Comparison of ENCODE assay signal across 12 cellular contexts in the genomic region with DNA sequence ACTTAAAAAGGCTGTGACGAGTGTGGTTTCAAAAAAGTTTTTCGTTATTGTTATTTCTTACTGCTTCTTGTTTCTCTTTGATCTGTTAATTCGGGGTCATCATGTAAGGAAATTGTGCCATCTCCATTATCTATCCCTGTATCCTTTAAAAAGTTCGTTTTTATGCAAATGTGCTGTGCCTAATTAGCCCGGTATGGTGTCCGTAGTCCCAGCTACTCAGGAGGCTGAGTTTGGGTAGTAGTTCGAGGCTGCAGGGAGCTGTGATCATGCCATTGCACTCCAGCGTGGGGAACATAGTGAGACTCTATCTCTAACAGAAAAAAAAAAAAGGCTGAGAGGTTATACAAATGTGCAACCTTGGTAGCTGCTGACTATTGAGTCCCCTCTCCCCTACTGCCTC. TPM values are rescaled to one million over a fixed set of nuclear protein-coding genes. Genes with fewer than 3 reads are reported as not detected.
"Had no signal": no experiment of that assay in that cellular context is flagged by ENCODE, and none has a peak within 500 bp of the region (broad histone marks: within the 10 kb centered on the region; RNA-seq: fewer than 3 reads in every experiment).

No MANE protein-coding gene starts in this region.

- ATAC-seq: GM23338, HCT116 had no signal

- H3K4me2 ChIP-seq: GM23338 had no signal

- H2AFZ ChIP-seq: GM23248, GM23338 had no signal

- H3K27ac ChIP-seq: GM23248 had no signal

- H3K9me3 Mint-ChIP-seq: GM23338, H9, HFFc6 had no signal

- H3K4me3 Mint-ChIP-seq: GM23338, H9, HFFc6 had no signal

- FAIRE-seq: H1, H54 had no signal

- H3K27ac Mint-ChIP-seq: GM23338, H9, HFFc6 had no signal

- H3K36me3 ChIP-seq: HAP-1 had no signal

- H3K4me1 ChIP-seq: HAP-1 had no signal

- H3K4me3 ChIP-seq: GM23248, GM23338, HAP-1 had no signal

- H3K9ac ChIP-seq: GM23248 had no signal

- DNase-seq: GM23248, GOT3, H7, H9, HCEC 1CT, HFFc6 had no signal

- H3K9me3 ChIP-seq: HAP-1 had no signal

RNA-seq across cellular contexts. Expression of a gene that starts 45.1 kb away (rescaled TPM):
- total RNA-seq: GM23248, GM23338, H4, H7, H9 had no signal
